11 cellular contexts compared by ENCODE assay signal in the genomic region with DNA sequence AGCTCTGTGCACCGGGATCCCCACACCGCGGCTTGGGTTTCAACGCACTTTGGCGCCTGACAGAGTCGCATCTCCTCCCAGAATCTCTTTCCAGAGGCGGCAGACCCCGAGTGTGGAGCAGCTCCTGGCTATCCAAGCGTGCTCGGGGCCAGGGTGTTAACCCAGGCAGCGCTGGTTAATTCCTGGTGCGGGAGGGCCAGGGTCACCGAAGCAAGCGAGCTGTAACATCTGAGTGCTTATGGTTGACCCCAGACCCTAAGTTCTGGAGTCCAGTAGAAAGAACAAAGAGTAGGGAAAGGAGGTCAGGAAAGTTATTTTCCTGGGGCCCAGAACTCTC. TPM values are rescaled to one million over a fixed set of nuclear protein-coding genes. Genes with fewer than 3 reads are reported as not detected.
A peak's percentile ranks its signal among the peaks of the same experiment; 100 is the strongest.
DNase-seq lines count a peak whose midpoint lies in the region; ATAC-seq and TF ChIP-seq lines count a peak whose summit lies in the region.
"Had no signal": no experiment of that assay in that cellular context is flagged by ENCODE, and none has a peak within 500 bp of the region (broad histone marks: within the 10 kb centered on the region; RNA-seq: fewer than 3 reads in every experiment).

No MANE protein-coding gene starts in this region.

- no peak for DNase-seq in heart right ventricle
- DNase-seq in left ventricle myocardium superior, result no peak
- no peak for DNase-seq in epithelial cell of proximal tubule (ENCODE audit: low read depth)
- no peak for DNase-seq in natural killer cell treated with Interleukin-12 subunit alpha and Interleukin-12 subunit beta and Interleukin-15 and Interleukin-18, amount 100 ng/mL, for 72 hours (ENCODE audit: low spot score)
- no peak for DNase-seq in uterus
- DNase-seq in activated CD4-positive, alpha-beta T cell treated with anti-CD3 and anti-CD28 coated beads, Interleukin-2, amount 10 ng/mL, durations not matched to agents 24 days and 14 days, result no peak
- DNase-seq in islet precursor cell, result no peak
- DNase-seq in NCI-H1417 (lab: John Stamatoyannopoulos, UW), result no peak
- DNase-seq: activated CD8-positive, alpha-beta memory T cell treated with anti-CD3 and anti-CD28 coated beads, Interleukin-2, amount 50 U/mL, for 4 hours; AML-193; effector memory CD4-positive, alpha-beta T cell had no signal

- TF ChIP-seq CTCF in heart right ventricle (IDR thresholded peaks at IDR 0.05), result no peak
- no peak for TF ChIP-seq CTCF in epithelial cell of proximal tubule (conservative IDR thresholded peaks at IDR 0.05; ENCODE audit: low read depth, low read length)
- no peak for TF ChIP-seq CTCF in uterus (IDR thresholded peaks at IDR 0.05)

- intact Hi-C loops in heart right ventricle (cut with DNase I), result loop anchor here in 8 of 10 donors (5.0 to 10.0 kb wide), 10 partner anchors 306 to 924 kb away; no protein-coding TSS in a partner anchor
- intact Hi-C loops in left ventricle myocardium superior (cut with micrococcal nuclease), result no loop called here
- intact Hi-C loops in uterus (cut with DNase I; ENCODE audit: low total_unique reads), result loop anchor here (10.0 kb wide), 1 partner anchor 364 kb away; no protein-coding TSS in a partner anchor
- intact Hi-C loops in activated CD4-positive, alpha-beta T cell treated with anti-CD3 and anti-CD28 coated beads, Interleukin-2, amount 10 ng/mL, durations not matched to agents 24 days and 14 days (cut with micrococcal nuclease), result loop anchor here (10.0 kb wide), 1 partner anchor 1814 kb away; a partner anchor contains a TSS

- no peaks in the 10 kb centered on the region for H3K36me3 Mint-ChIP-seq in natural killer cell treated with Interleukin-12 subunit alpha and Interleukin-12 subunit beta and Interleukin-15 and Interleukin-18, amount 100 ng/mL, for 72 hours
- H3K36me3 Mint-ChIP-seq in activated CD4-positive, alpha-beta T cell treated with anti-CD3 and anti-CD28 coated beads, Interleukin-2, amount 10 ng/mL, durations not matched to agents 24 days and 14 days (ENCODE audit: low read depth), result peaks cover 4% of the 10 kb centered on the region

- no peak for TF ChIP-seq POLR2A in uterus (IDR thresholded peaks at IDR 0.05)

- peak overlapping the region; percentile 34 for H3K4me3 Mint-ChIP-seq in natural killer cell treated with Interleukin-12 subunit alpha and Interleukin-12 subunit beta and Interleukin-15 and Interleukin-18, amount 100 ng/mL, for 72 hours
- H3K4me3 Mint-ChIP-seq in activated CD4-positive, alpha-beta T cell treated with anti-CD3 and anti-CD28 coated beads, Interleukin-2, amount 10 ng/mL, durations not matched to agents 24 days and 14 days, result no peak overlapping the region

- H3K4me3 ChIP-seq in heart right ventricle (peak overlapping the region; percentile 18 to 84 (median 68)), epithelial cell of proximal tubule (ENCODE audit: low read depth, low read length) (peak overlapping the region; percentile 75), uterus (peak overlapping the region; percentile 55 to 63)

- H3K9me3 ChIP-seq in heart right ventricle, result no peaks in the 10 kb centered on the region
- H3K9me3 ChIP-seq in uterus, result no peaks in the 10 kb centered on the region

- ATAC-seq in heart right ventricle (no peak), left ventricle myocardium superior (no peak)
- ATAC-seq in natural killer cell treated with Interleukin-12 subunit alpha and Interleukin-12 subunit beta and Interleukin-15 and Interleukin-18, amount 100 ng/mL, for 72 hours, result no peak

- H3K4me1 ChIP-seq in heart right ventricle, result peaks cover 0 to 54% (median 39%) of the 10 kb centered on the region in 9 donors
- no peaks in the 10 kb centered on the region for H3K4me1 ChIP-seq in uterus

- 21 to 27% methylated on average over 14 of the region's 14 CpGs for WGBS in heart right ventricle, 2 donors

- peaks cover 24 to 41% of the 10 kb centered on the region in 2 donors for H3K4me1 Mint-ChIP-seq in natural killer cell treated with Interleukin-12 subunit alpha and Interleukin-12 subunit beta and Interleukin-15 and Interleukin-18, amount 100 ng/mL, for 72 hours (ENCODE audit: low read depth in 2 of 2)
- H3K4me1 Mint-ChIP-seq in activated CD4-positive, alpha-beta T cell treated with anti-CD3 and anti-CD28 coated beads, Interleukin-2, amount 10 ng/mL, durations not matched to agents 24 days and 14 days, result peaks cover 32% of the 10 kb centered on the region

- H3K27me3 ChIP-seq in heart right ventricle, result peaks cover 0 to 94% (median 55%) of the 10 kb centered on the region in 7 donors
- no peaks in the 10 kb centered on the region for H3K27me3 ChIP-seq in uterus

- H3K27ac ChIP-seq in heart right ventricle (peak overlapping the region in 8 of 10 donors; percentile 24 to 82 (median 65)), uterus (peak overlapping the region; percentile 87 to 91)

- H3K36me3 ChIP-seq in heart right ventricle (no peaks in the 10 kb centered on the region), uterus (no peaks in the 10 kb centered on the region)

- no peak overlapping the region for H3K27ac Mint-ChIP-seq in natural killer cell treated with Interleukin-12 subunit alpha and Interleukin-12 subunit beta and Interleukin-15 and Interleukin-18, amount 100 ng/mL, for 72 hours
- H3K27ac Mint-ChIP-seq in activated CD4-positive, alpha-beta T cell treated with anti-CD3 and anti-CD28 coated beads, Interleukin-2, amount 10 ng/mL, durations not matched to agents 24 days and 14 days, result no peak overlapping the region

- no peaks in the 10 kb centered on the region for H3K9me3 Mint-ChIP-seq in natural killer cell treated with Interleukin-12 subunit alpha and Interleukin-12 subunit beta and Interleukin-15 and Interleukin-18, amount 100 ng/mL, for 72 hours
- no peaks in the 10 kb centered on the region for H3K9me3 Mint-ChIP-seq in activated CD4-positive, alpha-beta T cell treated with anti-CD3 and anti-CD28 coated beads, Interleukin-2, amount 10 ng/mL, durations not matched to agents 24 days and 14 days

- H3K27me3 Mint-ChIP-seq in natural killer cell treated with Interleukin-12 subunit alpha and Interleukin-12 subunit beta and Interleukin-15 and Interleukin-18, amount 100 ng/mL, for 72 hours, result peaks cover 62 to 65% of the 10 kb centered on the region in 2 donors
- peaks cover 96% of the 10 kb centered on the region for H3K27me3 Mint-ChIP-seq in activated CD4-positive, alpha-beta T cell treated with anti-CD3 and anti-CD28 coated beads, Interleukin-2, amount 10 ng/mL, durations not matched to agents 24 days and 14 days

RNA-seq across cellular contexts. Expression of a gene that starts 0.6 kb away (rescaled TPM):
- total RNA-seq in heart right ventricle (10 to 100 TPM in 1 of 10 donors, 1 to 10 TPM in 8, under 1 TPM in 1; 0.71 to 13.3 (median 2.4) TPM), left ventricle myocardium superior (8.0 TPM), epithelial cell of proximal tubule (not detected in 2 replicates), uterus (10 to 100 TPM in 3 of 4 donors, 1 to 10 TPM in 1; 4.7 to 26.2 (median 18.6) TPM)
- polyA plus RNA-seq in heart right ventricle, result 1 to 10 TPM; 6.0 to 6.3 TPM
- total RNA-seq in natural killer cell treated with Interleukin-12 subunit alpha and Interleukin-12 subunit beta and Interleukin-15 and Interleukin-18, amount 100 ng/mL, for 72 hours, result not detected
- not detected in 2 replicates for total RNA-seq in activated CD4-positive, alpha-beta T cell treated with anti-CD3 and anti-CD28 coated beads, Interleukin-2, amount 10 ng/mL, durations not matched to agents 24 days and 14 days
